Comparison of ENCODE assay signal across 22 cellular contexts in the genomic region with DNA sequence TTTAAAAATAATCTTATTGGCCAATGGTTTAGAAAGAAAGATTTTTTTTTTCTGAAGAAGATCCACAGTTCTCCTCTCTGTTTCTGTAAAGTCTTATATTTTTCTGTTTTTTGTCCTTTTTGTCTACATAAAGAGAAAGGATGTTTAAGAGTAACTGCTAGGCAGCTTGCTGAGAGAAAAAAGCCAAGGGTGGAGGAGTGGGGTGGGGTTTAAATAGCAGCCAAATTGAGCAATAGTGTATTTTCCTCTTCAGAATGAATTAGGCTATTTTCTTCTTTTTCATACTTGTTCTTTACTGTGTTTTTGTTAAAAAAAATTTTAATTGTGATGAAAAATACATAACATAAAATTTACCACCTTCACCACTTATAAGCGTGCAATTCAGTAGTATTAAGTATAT.
"Had no signal": no experiment of that assay in that cellular context is flagged by ENCODE, and none has a peak within 500 bp of the region (broad histone marks: within the 10 kb centered on the region; RNA-seq: fewer than 3 reads in every experiment).

No MANE protein-coding gene starts in this region.

- H3K4me1 ChIP-seq: adrenal gland had no signal

- H3K36me3 ChIP-seq: adrenal gland, WERI-Rb-1 had no signal

- ATAC-seq: activated CD4-positive, alpha-beta T cell treated with anti-CD3 and anti-CD28 coated beads for 36 hours; activated CD8-positive, alpha-beta T cell treated with anti-CD3 and anti-CD28 coated beads for 36 hours; activated T-cell treated with anti-CD3 and anti-CD28 coated beads, Interleukin-2, amount 50 U/mL, for 72 hours had no signal

- H3K4me3 ChIP-seq: adrenal gland, PC-9, SK-N-MC had no signal

- H3K9me3 ChIP-seq: adrenal gland had no signal

- H3K27ac ChIP-seq: adrenal gland, PC-9, SK-N-MC, WERI-Rb-1 had no signal

- H3K27me3 ChIP-seq: adrenal gland had no signal

- DNase-seq: activated CD4-positive, alpha-beta T cell treated with anti-CD3 and anti-CD28 coated beads for 36 hours; activated CD8-positive, alpha-beta memory T cell treated with anti-CD3 and anti-CD28 coated beads, Interleukin-2, amount 50 U/mL, for 4 hours; activated CD8-positive, alpha-beta T cell treated with anti-CD3 and anti-CD28 coated beads for 36 hours; activated gamma-delta T cell treated with Interleukin-2 at 50 U/mL for 16 hours; activated naive CD4-positive, alpha-beta T cell treated with anti-CD3 and anti-CD28 coated beads, Interleukin-2, amount 10 ng/mL, durations not matched to agents 7 days and 5 days; activated naive CD8-positive, alpha-beta T cell treated with anti-CD3 and anti-CD28 coated beads for 36 hours; activated T-cell treated with anti-CD3 and anti-CD28 coated beads, Interleukin-2, amount 50 U/mL, for 72 hours; adrenal gland; anterior cingulate cortex; caudate nucleus; Karpas-422; MM.1S; NCI-H1105; NCI-H1436; NCI-H1694 treated with DMSO at 0.1 percent for 48 hours; NCI-H2029 treated with DMSO at 0.1 percent for 48 hours; NCI-H446; NCI-H524; PC-9; T-helper 1 cell; WERI-Rb-1 had no signal
